1 cellular context compared by ENCODE assay signal in genomic region chr1:204516180-204516879, GRCh38.
TF ChIP-seq lines count a peak whose summit lies in the region.

A gene with protein sequence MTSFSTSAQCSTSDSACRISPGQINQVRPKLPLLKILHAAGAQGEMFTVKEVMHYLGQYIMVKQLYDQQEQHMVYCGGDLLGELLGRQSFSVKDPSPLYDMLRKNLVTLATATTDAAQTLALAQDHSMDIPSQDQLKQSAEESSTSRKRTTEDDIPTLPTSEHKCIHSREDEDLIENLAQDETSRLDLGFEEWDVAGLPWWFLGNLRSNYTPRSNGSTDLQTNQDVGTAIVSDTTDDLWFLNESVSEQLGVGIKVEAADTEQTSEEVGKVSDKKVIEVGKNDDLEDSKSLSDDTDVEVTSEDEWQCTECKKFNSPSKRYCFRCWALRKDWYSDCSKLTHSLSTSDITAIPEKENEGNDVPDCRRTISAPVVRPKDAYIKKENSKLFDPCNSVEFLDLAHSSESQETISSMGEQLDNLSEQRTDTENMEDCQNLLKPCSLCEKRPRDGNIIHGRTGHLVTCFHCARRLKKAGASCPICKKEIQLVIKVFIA (plus strand): TSS chr1:204516406. CDS start chr1:204525519, 9,113 bp downstream.

TF ChIP-seq in HepG2, 621 proteins besides CTCF, POLR2A, EP300 and RAD21 (continued from another document and continues in another):
- TF ChIP-seq ATF2 (CRISPR knock-in tag; IDR thresholded peaks at IDR 0.05) (peak; percentile 84), ZNF430 (CRISPR knock-in tag; IDR thresholded peaks at IDR 0.05) (peak; percentile 88), ZNF580 (CRISPR knock-in tag; IDR thresholded peaks at IDR 0.05; ENCODE audit: borderline replicate concordance, low read depth) (no peak; the same call in 1 of the 2 replicates), FOXP1 (IDR thresholded peaks at IDR 0.05) (no peak), FOXP1 (CRISPR knock-in tag; IDR thresholded peaks at IDR 0.05) (no peak), IKZF4 (CRISPR knock-in tag; IDR thresholded peaks at IDR 0.05; ENCODE audit: borderline replicate concordance, low read depth, not compliant biosample characterization) (peak; percentile 96), NFAT5 (CRISPR knock-in tag; IDR thresholded peaks at IDR 0.05) (peak; percentile 58), STAG1 (CRISPR knock-in tag; IDR thresholded peaks at IDR 0.05) (no peak), ATRX (CRISPR knock-in tag; IDR thresholded peaks at IDR 0.05; ENCODE audit: borderline replicate concordance) (no peak), ZNF891 (CRISPR knock-in tag; IDR thresholded peaks at IDR 0.05) (no peak), ZSCAN12 (CRISPR knock-in tag; IDR thresholded peaks at IDR 0.05) (0 out of 2 replicates have a peak, but pooled peaks have one; percentile 47), GMEB1 (CRISPR knock-in tag; IDR thresholded peaks at IDR 0.05; ENCODE audit: borderline replicate concordance) (peak; percentile 85), ZNF230 (CRISPR knock-in tag; IDR thresholded peaks at IDR 0.05) (peak; percentile 96), ZFP36L2 (CRISPR knock-in tag; IDR thresholded peaks at IDR 0.05) (no peak), ZNF556 (CRISPR knock-in tag; IDR thresholded peaks at IDR 0.05; ENCODE audit: borderline replicate concordance) (peak; percentile 93), ZNF713 (CRISPR knock-in tag; IDR thresholded peaks at IDR 0.05) (peak; percentile 86; the same call in 1 of the 2 replicates), ZHX1 (CRISPR knock-in tag; IDR thresholded peaks at IDR 0.05; ENCODE audit: low read depth) (no peak), ZNF737 (CRISPR knock-in tag; IDR thresholded peaks at IDR 0.05; ENCODE audit: borderline replicate concordance) (no peak), PAX8 (CRISPR knock-in tag; IDR thresholded peaks at IDR 0.05; ENCODE audit: borderline replicate concordance) (0 out of 2 replicates have a peak, but pooled peaks have one; percentile 66), ZNF605 (CRISPR knock-in tag; IDR thresholded peaks at IDR 0.05) (peak; percentile 91), CBX5 (CRISPR knock-in tag; IDR thresholded peaks at IDR 0.05; ENCODE audit: borderline replicate concordance) (peak; percentile 67), NFYC (CRISPR knock-in tag; IDR thresholded peaks at IDR 0.05) (peak; percentile 15; the same call in 1 of the 2 replicates), MEIS1 (CRISPR knock-in tag; IDR thresholded peaks at IDR 0.05; ENCODE audit: borderline replicate concordance) (peak; percentile 74; the same call in 1 of the 2 replicates), ZBTB38 (CRISPR knock-in tag; IDR thresholded peaks at IDR 0.05) (peak; percentile 33), ZNF576 (CRISPR knock-in tag; IDR thresholded peaks at IDR 0.05) (no peak), ZC3H13 (CRISPR knock-in tag; IDR thresholded peaks at IDR 0.05) (peak; percentile 83; the same call in 1 of the 2 replicates), ZNF263 (CRISPR knock-in tag; IDR thresholded peaks at IDR 0.05) (peak; percentile 56; the same call in 1 of the 2 replicates), ZNF431 (CRISPR knock-in tag; IDR thresholded peaks at IDR 0.05; ENCODE audit: borderline replicate concordance, low read depth) (no peak; the same call in none of the 2 replicates), ZNF138 (CRISPR knock-in tag; IDR thresholded peaks at IDR 0.05; ENCODE audit: low read depth) (no peak), CENPBD1 (CRISPR knock-in tag; IDR thresholded peaks at IDR 0.05; ENCODE audit: borderline replicate concordance, low read depth) (no peak), ZNF329 (CRISPR knock-in tag; IDR thresholded peaks at IDR 0.05; ENCODE audit: low read depth) (no peak), BRF2 (CRISPR knock-in tag; IDR thresholded peaks at IDR 0.05) (peak; percentile 63; the same call in 1 of the 2 replicates), KLF6 (CRISPR knock-in tag; IDR thresholded peaks at IDR 0.05) (peak; percentile 81; the same call in 1 of the 2 replicates), MEIS2 (CRISPR knock-in tag; IDR thresholded peaks at IDR 0.05) (peak; percentile 52; the same call in 1 of the 2 replicates), TBP (CRISPR knock-in tag; IDR thresholded peaks at IDR 0.05) (no peak), MLLT10 (CRISPR knock-in tag; IDR thresholded peaks at IDR 0.05) (no peak), RFXAP (CRISPR knock-in tag; IDR thresholded peaks at IDR 0.05; ENCODE audit: borderline replicate concordance) (peak; percentile 66; the same call in 1 of the 2 replicates), HMG20A (CRISPR knock-in tag; IDR thresholded peaks at IDR 0.05; ENCODE audit: borderline replicate concordance) (no peak; the same call in 1 of the 2 replicates), CERS6 (CRISPR knock-in tag; IDR thresholded peaks at IDR 0.05) (no peak)
- TF ChIP-seq, protein P1, sequence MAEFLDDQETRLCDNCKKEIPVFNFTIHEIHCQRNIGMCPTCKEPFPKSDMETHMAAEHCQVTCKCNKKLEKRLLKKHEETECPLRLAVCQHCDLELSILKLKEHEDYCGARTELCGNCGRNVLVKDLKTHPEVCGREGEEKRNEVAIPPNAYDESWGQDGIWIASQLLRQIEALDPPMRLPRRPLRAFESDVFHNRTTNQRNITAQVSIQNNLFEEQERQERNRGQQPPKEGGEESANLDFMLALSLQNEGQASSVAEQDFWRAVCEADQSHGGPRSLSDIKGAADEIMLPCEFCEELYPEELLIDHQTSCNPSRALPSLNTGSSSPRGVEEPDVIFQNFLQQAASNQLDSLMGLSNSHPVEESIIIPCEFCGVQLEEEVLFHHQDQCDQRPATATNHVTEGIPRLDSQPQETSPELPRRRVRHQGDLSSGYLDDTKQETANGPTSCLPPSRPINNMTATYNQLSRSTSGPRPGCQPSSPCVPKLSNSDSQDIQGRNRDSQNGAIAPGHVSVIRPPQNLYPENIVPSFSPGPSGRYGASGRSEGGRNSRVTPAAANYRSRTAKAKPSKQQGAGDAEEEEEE (CRISPR knock-in tag; IDR thresholded peaks at IDR 0.05; ENCODE audit: borderline replicate concordance): no peak
- TF ChIP-seq, protein P2, sequence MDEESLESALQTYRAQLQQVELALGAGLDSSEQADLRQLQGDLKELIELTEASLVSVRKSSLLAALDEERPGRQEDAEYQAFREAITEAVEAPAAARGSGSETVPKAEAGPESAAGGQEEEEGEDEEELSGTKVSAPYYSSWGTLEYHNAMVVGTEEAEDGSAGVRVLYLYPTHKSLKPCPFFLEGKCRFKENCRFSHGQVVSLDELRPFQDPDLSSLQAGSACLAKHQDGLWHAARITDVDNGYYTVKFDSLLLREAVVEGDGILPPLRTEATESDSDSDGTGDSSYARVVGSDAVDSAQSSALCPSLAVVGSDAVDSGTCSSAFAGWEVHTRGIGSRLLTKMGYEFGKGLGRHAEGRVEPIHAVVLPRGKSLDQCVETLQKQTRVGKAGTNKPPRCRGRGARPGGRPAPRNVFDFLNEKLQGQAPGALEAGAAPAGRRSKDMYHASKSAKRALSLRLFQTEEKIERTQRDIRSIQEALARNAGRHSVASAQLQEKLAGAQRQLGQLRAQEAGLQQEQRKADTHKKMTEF (CRISPR knock-in tag; IDR thresholded peaks at IDR 0.05): peak; percentile 99
- TF ChIP-seq, protein P3, sequence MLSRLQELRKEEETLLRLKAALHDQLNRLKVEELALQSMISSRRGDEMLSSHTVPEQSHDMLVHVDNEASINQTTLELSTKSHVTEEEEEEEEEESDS (CRISPR knock-in tag; IDR thresholded peaks at IDR 0.05; ENCODE audit: borderline replicate concordance): 0 out of 2 replicates have a peak, but pooled peaks have one; percentile 82
